ENCODE assay signal across 34 cellular contexts in genomic region chr9:125377584-125378250, GRCh38.
"Had no signal": no experiment of that assay in that cellular context is flagged by ENCODE, and none has a peak within 500 bp of the region (broad histone marks: within the 10 kb centered on the region; RNA-seq: fewer than 3 reads in every experiment).

No MANE protein-coding gene starts in this region.

- H3K27ac ChIP-seq: brain microvascular endothelial cell, VCaP had no signal

- ATAC-seq: activated T-cell treated with anti-CD3 and anti-CD28 coated beads, Interleukin-2, amount 50 U/mL, for 4 hours had no signal

- DNase-seq: activated B cell treated with CpG ODN at 0.5 μM for 24 hours; activated CD4-positive, alpha-beta memory T cell treated with anti-CD3 and anti-CD28 coated beads for 36 hours; activated CD4-positive, alpha-beta T cell treated with anti-CD3 and anti-CD28 coated beads for 4 hours; activated CD4-positive, alpha-beta T cell treated with anti-CD3 and anti-CD28 coated beads, Interleukin-2, amount 50 U/mL, for 1 hour; activated CD4-positive, CD25-positive, alpha-beta regulatory T cell treated with anti-CD3 and anti-CD28 coated beads, Interleukin-2, amount 50 U/mL, for 72 hours; activated CD8-positive, alpha-beta memory T cell treated with anti-CD3 and anti-CD28 coated beads, Interleukin-2, amount 50 U/mL, for 4 hours; activated naive CD4-positive, alpha-beta T cell; activated naive CD4-positive, alpha-beta T cell treated with anti-CD3 and anti-CD28 coated beads, Interleukin-2, amount 50 U/mL, for 16 hours; activated naive CD8-positive, alpha-beta T cell treated with anti-CD3 and anti-CD28 coated beads for 36 hours; activated T-cell treated with anti-CD3 and anti-CD28 coated beads for 4 hours; activated T-cell treated with anti-CD3 and anti-CD28 coated beads, Interleukin-2, amount 50 U/mL, for 4 hours; amniotic stem cell; aorta; brain microvascular endothelial cell; caudate nucleus; KG1; MM.1S; MV-4-11; NCI-H1092; NCI-H146; NCI-H187; NCI-H2029 treated with DMSO at 0.1 percent for 48 hours; NCI-H2107; NCI-H2171; NCI-H510A; NCI-H526; NCI-H748 treated with DMSO at 0.1 percent for 48 hours; OCI-M1; Right ventricle myocardium superior; SW 1271; T-helper 1 cell; T-helper 2 cell; T-helper 9 cell had no signal

- H3K27me3 ChIP-seq: brain microvascular endothelial cell had no signal

- H3K36me3 ChIP-seq: brain microvascular endothelial cell had no signal
